14 cellular contexts compared by ENCODE assay signal in the genomic region with DNA sequence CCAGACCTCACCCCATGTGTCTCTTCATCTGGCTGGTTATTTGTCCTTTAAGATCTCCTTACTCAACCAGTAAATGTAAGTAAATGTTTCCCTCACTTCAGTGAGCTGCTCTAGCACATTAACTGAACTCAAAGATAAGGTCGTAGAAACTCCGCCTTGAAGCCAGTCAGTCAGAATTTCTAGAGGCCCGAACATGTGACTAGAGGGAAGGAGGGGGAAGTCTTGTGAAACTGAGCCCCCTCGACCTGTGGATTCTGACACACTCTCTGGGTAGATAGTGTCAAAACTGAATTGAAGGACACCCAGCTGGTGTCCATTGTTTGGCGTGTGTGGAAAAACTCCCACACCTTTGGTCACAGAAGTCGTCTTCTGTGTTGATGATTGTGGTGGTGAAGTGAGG.
"Had no signal": no experiment of that assay in that cellular context is flagged by ENCODE, and none has a peak within 500 bp of the region (broad histone marks: within the 10 kb centered on the region; RNA-seq: fewer than 3 reads in every experiment).

No MANE protein-coding gene starts in this region.

- H3K4me1 ChIP-seq: upper lobe of right lung had no signal

- H3K27ac Mint-ChIP-seq: activated naive CD8-positive, alpha-beta T cell; activated T-cell treated with anti-CD3 and anti-CD28 coated beads, Interleukin-2, amount 50 U/mL, for 24 hours; activated T-helper 17 cell treated with anti-CD3 and anti-CD28 coated beads, Interleukin-2, amount 50 U/mL, for 72 hours; naive B cell had no signal

- H3K4me3 ChIP-seq: upper lobe of right lung had no signal

- H3K9me3 ChIP-seq: upper lobe of right lung had no signal

- H3K36me3 ChIP-seq: upper lobe of right lung, WERI-Rb-1 had no signal

- H3K27ac ChIP-seq: upper lobe of right lung, WERI-Rb-1 had no signal

- ATAC-seq: activated T-helper 17 cell treated with anti-CD3 and anti-CD28 coated beads, Interleukin-2, amount 50 U/mL, for 72 hours; SK-N-SH treated with all-trans-retinoic acid at 6 μM for 48 hours; upper lobe of right lung had no signal

- DNase-seq: activated T-cell treated with anti-CD3 and anti-CD28 coated beads, Interleukin-2, amount 50 U/mL, for 24 hours; erythroblast; foreskin melanocyte; hippocampal formation; kidney glomerular epithelial cell; mesenchymal stem cell; naive B cell; stimulated activated CD4-positive, alpha-beta T cell treated with anti-CD3 and anti-CD28 coated beads, Interleukin-2, amount 100 ng/mL, for 48 hours; stimulated activated naive CD4-positive, alpha-beta T cell; upper lobe of right lung; WERI-Rb-1 had no signal

- H3K27me3 ChIP-seq: upper lobe of right lung had no signal

- H3K36me3 Mint-ChIP-seq: activated naive CD8-positive, alpha-beta T cell; naive B cell had no signal
